Comparison of ENCODE assay signal across 8 cellular contexts in the genomic region with DNA sequence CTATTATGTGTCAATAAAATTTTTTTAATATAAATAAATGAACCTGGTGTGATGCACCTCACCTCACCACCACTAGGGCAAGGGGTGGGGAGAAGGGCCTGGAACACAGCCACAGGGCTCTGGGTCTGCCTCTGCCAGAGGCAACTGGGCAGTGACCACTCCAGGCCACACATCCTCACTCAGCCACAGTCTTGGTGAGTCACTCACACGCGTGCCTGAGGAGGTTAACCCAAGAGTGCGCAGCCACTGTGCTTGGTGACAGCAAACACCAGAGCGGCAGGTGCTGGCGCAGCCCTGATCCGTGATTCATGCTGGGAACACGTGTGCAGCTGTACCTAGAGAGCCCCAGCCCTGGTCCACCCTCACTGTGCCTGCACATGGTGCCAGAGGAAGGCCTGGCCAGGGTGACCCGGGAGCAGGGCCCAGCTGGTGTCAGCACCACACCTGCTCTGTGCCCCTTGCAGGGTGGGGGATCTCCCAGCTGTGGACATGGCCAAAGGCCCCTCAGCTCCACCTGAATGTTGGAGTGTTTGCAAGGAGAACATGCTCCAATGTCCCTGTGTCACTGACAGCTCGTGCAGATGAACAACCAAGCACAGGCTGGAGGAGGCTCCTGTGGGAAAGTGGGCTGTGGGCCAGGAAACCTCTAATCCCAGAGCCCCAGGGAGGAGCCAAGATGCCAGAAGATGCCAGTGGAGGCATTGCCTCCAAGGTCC. TPM values are rescaled to one million over a fixed set of nuclear protein-coding genes. Genes with fewer than 3 reads are reported as not detected.
DNase-seq lines count a peak whose midpoint lies in the region; ATAC-seq and TF ChIP-seq lines count a peak whose summit lies in the region.
"Had no signal": no experiment of that assay in that cellular context is flagged by ENCODE, and none has a peak within 500 bp of the region (broad histone marks: within the 10 kb centered on the region; RNA-seq: fewer than 3 reads in every experiment).

No MANE protein-coding gene starts in this region.

- WGBS in right lobe of liver (ENCODE audit: insufficient coverage, low coverage, low lambda C conversion rate, missing lambda C conversion rate): 73% methylated on average over 4 of the region's 9 CpGs

- H3K9me3 Mint-ChIP-seq in activated naive CD8-positive, alpha-beta T cell treated with anti-CD3 and anti-CD28 coated beads for 36 hours: peaks cover 2% of the 10 kb centered on the region

- TF ChIP-seq POLR2A in right lobe of liver (IDR thresholded peaks at IDR 0.05): no peak

- H3K27ac ChIP-seq in right lobe of liver: no peak overlapping the region

- H3K4me3 ChIP-seq in right lobe of liver: no peak overlapping the region

- H3K4me3 Mint-ChIP-seq in activated naive CD8-positive, alpha-beta T cell treated with anti-CD3 and anti-CD28 coated beads for 36 hours: no peak overlapping the region

- H3K27me3 ChIP-seq in right lobe of liver: no peaks in the 10 kb centered on the region

- peaks cover 23% of the 10 kb centered on the region for H3K36me3 Mint-ChIP-seq in activated naive CD8-positive, alpha-beta T cell treated with anti-CD3 and anti-CD28 coated beads for 36 hours
- H3K36me3 Mint-ChIP-seq: memory B cell had no signal

- H3K36me3 ChIP-seq in right lobe of liver: no peaks in the 10 kb centered on the region

- no peaks in the 10 kb centered on the region for H3K9me3 ChIP-seq in right lobe of liver

- DNase-seq in D341Med (ENCODE audit: low spot score) (peak; percentile 76), HT-29 (ENCODE audit: low spot score) (peak; percentile 90), right lobe of liver (no peak)
- peak; percentile 9 for DNase-seq in activated naive CD8-positive, alpha-beta T cell treated with anti-CD3 and anti-CD28 coated beads for 36 hours
- DNase-seq in activated CD4-positive, CD25-positive, alpha-beta regulatory T cell (lab: John Stamatoyannopoulos, UW): no peak

- H3K4me1 Mint-ChIP-seq in activated naive CD8-positive, alpha-beta T cell treated with anti-CD3 and anti-CD28 coated beads for 36 hours: peaks cover 24% of the 10 kb centered on the region

- H3K27me3 Mint-ChIP-seq in activated naive CD8-positive, alpha-beta T cell treated with anti-CD3 and anti-CD28 coated beads for 36 hours: no peaks in the 10 kb centered on the region
- H3K27me3 Mint-ChIP-seq: memory B cell had no signal

- peak in 1 of 4 donors; percentile 4 for ATAC-seq in right lobe of liver
- ATAC-seq in HG03108 (IDR thresholded peaks at IDR 0.05; ENCODE audit: unreplicated experiment): no peak
- ATAC-seq in GM19467 (IDR thresholded peaks at IDR 0.05; ENCODE audit: unreplicated experiment): no peak

- no peaks in the 10 kb centered on the region for H3K4me1 ChIP-seq in right lobe of liver

- intact Hi-C loops in right lobe of liver (cut with DNase I): no loop called here

- no peak overlapping the region for H3K27ac Mint-ChIP-seq in activated naive CD8-positive, alpha-beta T cell treated with anti-CD3 and anti-CD28 coated beads for 36 hours
- H3K27ac Mint-ChIP-seq: memory B cell had no signal

- TF ChIP-seq CTCF in right lobe of liver (IDR thresholded peaks at IDR 0.05): peak in 3 of 4 donors; percentile 21 to 33 (median 28)

RNA-seq across cellular contexts. Expression of gene SLC41A3, which starts 2.1 kb away (rescaled TPM):
- 97.9 and 117 TPM in 2 replicates for total RNA-seq in HT-29 (2014; rRNA removed; shearing (Covaris generic))
- total RNA-seq in activated naive CD8-positive, alpha-beta T cell treated with anti-CD3 and anti-CD28 coated beads for 36 hours: 10 to 100 TPM; 26.6 to 30.7 TPM
- total RNA-seq in right lobe of liver: 10 to 100 TPM; 12.7 to 29.1 (median 15.9) TPM

Comparison
In these comparisons a context has a peak if more than half of its experiments do, and no peak if none do; other contexts are left out.
1. DNase-seq: peak in D341Med (single experiment), HT-29 (single experiment) and activated naive CD8-positive, alpha-beta T cell treated with anti-CD3 and anti-CD28 coated beads for 36 hours (single experiment); none in right lobe of liver (0 of 3) and activated CD4-positive, CD25-positive, alpha-beta regulatory T cell (0 of 4).